ENCODE assay signal across 12 cellular contexts in genomic region chr15:65460948-65461347, GRCh38. TPM values are rescaled to one million over a fixed set of nuclear protein-coding genes. Genes with fewer than 3 reads are reported as not detected.
DNase-seq lines count a peak whose midpoint lies in the region; ATAC-seq and TF ChIP-seq lines count a peak whose summit lies in the region.
"Had no signal": no experiment of that assay in that cellular context is flagged by ENCODE, and none has a peak within 500 bp of the region (broad histone marks: within the 10 kb centered on the region; RNA-seq: fewer than 3 reads in every experiment).

No MANE protein-coding gene starts in this region.

- no peak for ATAC-seq in HG03039 (IDR thresholded peaks at IDR 0.05; ENCODE audit: unreplicated experiment)

- no peak for TF ChIP-seq CTCF in fibroblast of villous mesenchyme (IDR thresholded peaks at IDR 0.05; ENCODE audit: insufficient read depth, low read depth, low read length)

- peak overlapping the region; percentile 28 for H3K27ac Mint-ChIP-seq in activated CD4-positive, alpha-beta memory T cell treated with anti-CD3 and anti-CD28 coated beads, Interleukin-2, amount 10 ng/mL, durations not matched to agents 7 days and 5 days
- H3K27ac Mint-ChIP-seq: endodermal cell had no signal

- no peaks in the 10 kb centered on the region for H3K9me3 Mint-ChIP-seq in activated CD4-positive, alpha-beta memory T cell treated with anti-CD3 and anti-CD28 coated beads, Interleukin-2, amount 10 ng/mL, durations not matched to agents 7 days and 5 days
- H3K9me3 Mint-ChIP-seq: endodermal cell had no signal

- H3K4me1 Mint-ChIP-seq in activated CD4-positive, alpha-beta memory T cell treated with anti-CD3 and anti-CD28 coated beads, Interleukin-2, amount 10 ng/mL, durations not matched to agents 7 days and 5 days, result peaks cover 9% of the 10 kb centered on the region
- H3K4me1 Mint-ChIP-seq: endodermal cell had no signal

- POLR2A ChIA-PET in activated CD4-positive, alpha-beta memory T cell treated with anti-CD3 and anti-CD28 coated beads, Interleukin-2, amount 10 ng/mL, durations not matched to agents 7 days and 5 days (lab: Charles Lee), result no interaction called here

- H3K36me3 Mint-ChIP-seq in activated CD4-positive, alpha-beta memory T cell treated with anti-CD3 and anti-CD28 coated beads, Interleukin-2, amount 10 ng/mL, durations not matched to agents 7 days and 5 days (ENCODE audit: low read depth), result peaks cover 55% of the 10 kb centered on the region

- CTCF ChIA-PET in activated CD4-positive, alpha-beta memory T cell treated with anti-CD3 and anti-CD28 coated beads, Interleukin-2, amount 10 ng/mL, durations not matched to agents 7 days and 5 days (lab: Charles Lee), result interaction anchor here (0.6 kb wide), 1 partner anchor 1392 kb away, joined by 4 read pairs; no protein-coding TSS in a partner anchor

- DNase-seq in activated T-cell treated with anti-CD3 and anti-CD28 coated beads for 48 hours (ENCODE audit: low read depth) (peak; percentile 27), activated T-cell treated with anti-CD3 and anti-CD28 coated beads for 4 hours (no peak), fibroblast of villous mesenchyme (ENCODE audit: low read depth) (peak; percentile 15), GDM1 (lab: John Stamatoyannopoulos, UW) (no peak), COR-L47 (lab: John Stamatoyannopoulos, UW) (no peak)
- DNase-seq in activated CD4-positive, alpha-beta memory T cell treated with anti-CD3 and anti-CD28 coated beads, Interleukin-2, amount 10 ng/mL, durations not matched to agents 7 days and 5 days, result peak; percentile 25
- peak; percentile 39 for DNase-seq in stimulated activated CD8-positive, alpha-beta memory T cell treated with anti-CD3 and anti-CD28 coated beads, Interleukin-4, amount 100 ng/mL, for 48 hours
- DNase-seq: activated gamma-delta T cell, endodermal cell, NCI-H1694 had no signal

- H3K4me3 Mint-ChIP-seq in activated CD4-positive, alpha-beta memory T cell treated with anti-CD3 and anti-CD28 coated beads, Interleukin-2, amount 10 ng/mL, durations not matched to agents 7 days and 5 days, result no peak overlapping the region
- H3K4me3 Mint-ChIP-seq: endodermal cell had no signal

- H3K27me3 Mint-ChIP-seq in activated CD4-positive, alpha-beta memory T cell treated with anti-CD3 and anti-CD28 coated beads, Interleukin-2, amount 10 ng/mL, durations not matched to agents 7 days and 5 days, result no peaks in the 10 kb centered on the region

- no peak overlapping the region for H3K4me3 ChIP-seq in fibroblast of villous mesenchyme (ENCODE audit: low read depth, low read length)
- H3K4me3 ChIP-seq: tibial nerve had no signal

RNA-seq across cellular contexts. Expression of gene IGDCC4, which starts 38.2 kb away (rescaled TPM):
- total RNA-seq in activated CD4-positive, alpha-beta memory T cell treated with anti-CD3 and anti-CD28 coated beads, Interleukin-2, amount 10 ng/mL, durations not matched to agents 7 days and 5 days, result under 1 TPM; 0.05 to 0.08 TPM
- 2.9 and 3.0 TPM in 2 replicates for total RNA-seq in fibroblast of villous mesenchyme

RNA-seq across cellular contexts. Expression of gene DPP8, which starts 56.5 kb away (rescaled TPM):
- total RNA-seq in activated CD4-positive, alpha-beta memory T cell treated with anti-CD3 and anti-CD28 coated beads, Interleukin-2, amount 10 ng/mL, durations not matched to agents 7 days and 5 days, result 10 to 100 TPM; 38.2 to 42.7 TPM
- total RNA-seq in fibroblast of villous mesenchyme, result 41.6 and 49.2 TPM in 2 replicates

Comparison
In these comparisons a context has a peak if more than half of its experiments do, and no peak if none do; other contexts are left out.
1. DNase-seq: peak in activated T-cell treated with anti-CD3 and anti-CD28 coated beads for 48 hours (single experiment), activated CD4-positive, alpha-beta memory T cell treated with anti-CD3 and anti-CD28 coated beads, Interleukin-2, amount 10 ng/mL, durations not matched to agents 7 days and 5 days (single experiment), fibroblast of villous mesenchyme (single experiment) and stimulated activated CD8-positive, alpha-beta memory T cell treated with anti-CD3 and anti-CD28 coated beads, Interleukin-4, amount 100 ng/mL, for 48 hours (single experiment); none in activated T-cell treated with anti-CD3 and anti-CD28 coated beads for 4 hours (single experiment), GDM1 (single experiment) and COR-L47 (single experiment).